16 cellular contexts compared by ENCODE assay signal in the genomic region with DNA sequence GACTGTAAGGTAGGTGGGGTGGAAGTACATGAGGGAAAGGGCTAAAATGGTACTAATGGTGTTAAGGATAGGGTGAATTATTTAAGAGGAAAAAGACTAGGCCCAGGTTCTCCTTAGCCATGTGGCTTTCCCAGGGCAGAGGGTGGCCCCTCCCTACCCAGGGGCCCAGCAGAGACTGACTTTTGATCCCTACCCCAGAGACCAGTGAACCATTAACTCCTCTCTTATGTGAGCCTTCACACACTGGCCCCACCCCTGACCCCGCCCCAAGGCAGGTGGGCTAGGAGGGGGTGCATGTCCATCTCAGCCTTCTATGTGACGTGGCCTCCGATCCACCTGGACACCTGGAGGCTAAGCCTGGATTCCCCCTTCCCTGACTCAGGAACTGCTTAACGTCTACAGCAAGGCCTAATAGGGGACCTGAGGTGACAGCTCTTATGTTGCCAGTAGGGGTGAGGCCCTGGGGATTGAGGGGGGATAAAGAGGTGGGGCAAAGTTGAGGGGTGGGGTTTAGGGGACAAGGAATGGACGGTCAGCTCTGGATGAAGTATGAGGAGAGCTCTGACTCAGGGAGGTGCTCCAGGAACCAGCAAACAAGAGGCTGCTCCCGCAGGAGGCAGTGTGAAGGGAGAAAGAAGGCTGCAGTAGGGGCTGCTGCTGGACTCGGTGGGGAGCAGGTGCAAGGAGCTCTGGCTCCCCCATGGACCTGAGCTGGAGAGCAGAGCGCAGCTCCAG. TPM values are rescaled to one million over a fixed set of nuclear protein-coding genes. Genes with fewer than 3 reads are reported as not detected.
DNase-seq lines count a peak whose midpoint lies in the region; ATAC-seq, FAIRE-seq and TF ChIP-seq lines count a peak whose summit lies in the region.
"Had no signal": no experiment of that assay in that cellular context is flagged by ENCODE, and none has a peak within 500 bp of the region (broad histone marks: within the 10 kb centered on the region; RNA-seq: fewer than 3 reads in every experiment).

No MANE protein-coding gene starts in this region.

- H2AFZ ChIP-seq in Karpas-422 (ENCODE audit: low read length): no peak overlapping the region

- H3K4me1 ChIP-seq in Karpas-422 (ENCODE audit: low read length) (peaks cover under 1% of the 10 kb centered on the region; the same call in 1 of the 2 replicates), kidney (ENCODE audit: control insufficient read depth in 1 of 2, insufficient read depth in 1 of 2, low read depth in 1 of 2, low read length in 2 of 2) (peaks cover 0 to 4% of the 10 kb centered on the region in 2 donors)
- no peaks in the 10 kb centered on the region for H3K4me1 ChIP-seq in CD8-positive, alpha-beta T cell (ENCODE audit: insufficient read depth, low read length)
- H3K4me1 ChIP-seq: testis had no signal

- no peak for ATAC-seq in CD8-positive, alpha-beta T cell
- ATAC-seq in GM18502 (IDR thresholded peaks at IDR 0.05; ENCODE audit: poor library complexity, unreplicated experiment): no peak
- ATAC-seq: activated T-helper 17 cell treated with anti-CD3 and anti-CD28 coated beads, Interleukin-2, amount 50 U/mL, for 72 hours; effector memory CD8-positive, alpha-beta T cell had no signal

- DNase-seq in DMS53 treated with DMSO at 0.1 percent for 48 hours (lab: John Stamatoyannopoulos, UW; ENCODE audit: unreplicated experiment) (peak; percentile 30), Karpas-422 (peak; percentile 41), kidney (no peak), progenitor cell of endocrine pancreas (ENCODE audit: low spot score, unreplicated experiment) (peak; percentile 57), D341Med (ENCODE audit: low spot score) (no peak)
- no peak for DNase-seq in CD8-positive, alpha-beta T cell
- DNase-seq: central memory CD4-positive, alpha-beta T cell; effector memory CD8-positive, alpha-beta T cell; NCI-H1436 treated with DMSO at 0.1 percent for 48 hours; ovary; testis had no signal

- no peak for TF ChIP-seq CTCF in kidney (IDR thresholded peaks at IDR 0.05; ENCODE audit: borderline replicate concordance, extremely low read depth, insufficient read depth)
- no peak for TF ChIP-seq CTCF in progenitor cell of endocrine pancreas (IDR thresholded peaks at IDR 0.05; ENCODE audit: unreplicated experiment)
- no peak for TF ChIP-seq CTCF in CD8-positive, alpha-beta T cell (IDR thresholded peaks at IDR 0.05)

- no peaks in the 10 kb centered on the region for H3K79me2 ChIP-seq in Karpas-422 (ENCODE audit: low read length)

- H3K4me3 ChIP-seq in Karpas-422 (ENCODE audit: low read length) (no peak overlapping the region), kidney (ENCODE audit: low read length in 2 of 2) (peak overlapping the region; percentile 64 to 68)
- no peak overlapping the region for H3K4me3 ChIP-seq in CD8-positive, alpha-beta T cell (ENCODE audit: low read depth, low read length)
- H3K4me3 ChIP-seq: ovary, testis had no signal

- H3K36me3 ChIP-seq in Karpas-422 (ENCODE audit: insufficient read depth, low read length): 0 out of 2 replicates have a peak, but pooled peaks cover 3% of the 10 kb centered on the region
- peaks cover 0 to 2% of the 10 kb centered on the region in 2 donors for H3K36me3 ChIP-seq in kidney (ENCODE audit: control insufficient read depth in 1 of 2, insufficient read depth in 2 of 2, low read length in 2 of 2)
- no peaks in the 10 kb centered on the region for H3K36me3 ChIP-seq in CD8-positive, alpha-beta T cell (ENCODE audit: insufficient read depth, low read length)
- H3K36me3 ChIP-seq: ovary had no signal

- peaks cover 4% of the 10 kb centered on the region for H3K36me3 Mint-ChIP-seq in progenitor cell of endocrine pancreas (ENCODE audit: insufficient read depth)
- H3K36me3 Mint-ChIP-seq in CD8-positive, alpha-beta T cell: peaks cover 14% of the 10 kb centered on the region

- POLR2A ChIA-PET in CD8-positive, alpha-beta T cell (lab: Charles Lee): interaction anchor here (1.2 kb wide), 1 partner anchor 9 kb away, joined by 9 read pairs; the partner anchor contains the start of gene RNF41

- CTCF ChIA-PET in CD8-positive, alpha-beta T cell (lab: Charles Lee): interaction anchor here (0.7 kb wide), 1 partner anchor 27 kb away, joined by 3 read pairs; the partner anchor contains the start of gene ANKRD52

- H3K4me3 Mint-ChIP-seq in progenitor cell of endocrine pancreas (ENCODE audit: low read depth): peak overlapping the region; percentile 68
- H3K4me3 Mint-ChIP-seq in CD8-positive, alpha-beta T cell: no peak overlapping the region
- H3K4me3 Mint-ChIP-seq: activated T-helper 17 cell treated with anti-CD3 and anti-CD28 coated beads, Interleukin-2, amount 50 U/mL, for 72 hours; effector memory CD8-positive, alpha-beta T cell had no signal

- no peaks in the 10 kb centered on the region for H3K27me3 ChIP-seq in Karpas-422 (ENCODE audit: low read length)
- H3K27me3 ChIP-seq in CD8-positive, alpha-beta T cell (ENCODE audit: insufficient read depth, low read length): no peaks in the 10 kb centered on the region
- H3K27me3 ChIP-seq: ovary, testis had no signal

- H3K27ac ChIP-seq in Karpas-422 (ENCODE audit: low read length) (no peak overlapping the region), kidney (ENCODE audit: low read depth in 2 of 2, low read length in 2 of 2) (peak overlapping the region; percentile 84 to 88)
- no peak overlapping the region for H3K27ac ChIP-seq in CD8-positive, alpha-beta T cell (ENCODE audit: low read depth, low read length)
- H3K27ac ChIP-seq: ovary, testis had no signal

- H4K20me1 ChIP-seq in Karpas-422 (ENCODE audit: insufficient read depth, low read depth, low read length): no peaks in the 10 kb centered on the region

- H3K27ac Mint-ChIP-seq in progenitor cell of endocrine pancreas: peak overlapping the region; percentile 95
- H3K27ac Mint-ChIP-seq in CD8-positive, alpha-beta T cell: no peak overlapping the region
- H3K27ac Mint-ChIP-seq: activated T-helper 17 cell treated with anti-CD3 and anti-CD28 coated beads, Interleukin-2, amount 50 U/mL, for 72 hours had no signal

- H3K4me2 ChIP-seq in Karpas-422 (ENCODE audit: low read depth, low read length, poor library complexity, severe bottlenecking): no peak overlapping the region

- peaks cover 27% of the 10 kb centered on the region for H3K4me1 Mint-ChIP-seq in progenitor cell of endocrine pancreas (ENCODE audit: low read depth)
- H3K4me1 Mint-ChIP-seq in CD8-positive, alpha-beta T cell (ENCODE audit: low read depth): no peaks in the 10 kb centered on the region

- no peak for FAIRE-seq in kidney (lab: Jason Lieb, UNC)
- FAIRE-seq: H54 had no signal

- H3K9me3 ChIP-seq in Karpas-422 (ENCODE audit: low read length): no peaks in the 10 kb centered on the region
- no peaks in the 10 kb centered on the region for H3K9me3 ChIP-seq in kidney (ENCODE audit: control insufficient read depth in 1 of 2, low read length in 2 of 2)
- H3K9me3 ChIP-seq in CD8-positive, alpha-beta T cell (ENCODE audit: low read length): no peaks in the 10 kb centered on the region
- H3K9me3 ChIP-seq: ovary, testis had no signal

- H3K27me3 Mint-ChIP-seq in progenitor cell of endocrine pancreas: no peaks in the 10 kb centered on the region
- no peaks in the 10 kb centered on the region for H3K27me3 Mint-ChIP-seq in CD8-positive, alpha-beta T cell (ENCODE audit: low read depth)
- H3K27me3 Mint-ChIP-seq: activated T-helper 17 cell treated with anti-CD3 and anti-CD28 coated beads, Interleukin-2, amount 50 U/mL, for 72 hours; effector memory CD8-positive, alpha-beta T cell had no signal

- H3K9me3 Mint-ChIP-seq in progenitor cell of endocrine pancreas (ENCODE audit: low read depth): no peaks in the 10 kb centered on the region
- H3K9me3 Mint-ChIP-seq in CD8-positive, alpha-beta T cell: no peaks in the 10 kb centered on the region
- H3K9me3 Mint-ChIP-seq: activated T-helper 17 cell treated with anti-CD3 and anti-CD28 coated beads, Interleukin-2, amount 50 U/mL, for 72 hours; effector memory CD8-positive, alpha-beta T cell had no signal

- H3K9me2 ChIP-seq in Karpas-422 (replicated peaks; ENCODE audit: insufficient read depth, low read length): no peaks in the 10 kb centered on the region

- H3K9ac ChIP-seq in Karpas-422 (ENCODE audit: low read length): no peak overlapping the region
- H3K9ac ChIP-seq in kidney (ENCODE audit: low read length in 2 of 2): peak overlapping the region; percentile 8 to 55

- intact Hi-C loops in kidney (cut with DNase I): no loop called here
- intact Hi-C loops in CD8-positive, alpha-beta T cell (cut with DNase I, micrococcal nuclease): no loop called here

RNA-seq across cellular contexts. Expression of gene SLC39A5, which starts 0.8 kb away (rescaled TPM):
- 0.61 TPM in 1 of 2 replicates, not detected in the other for total RNA-seq in Karpas-422 (2014; rRNA removed; shearing (Covaris generic); ENCODE audit: low replicate concordance)
- total RNA-seq in kidney (5.1 TPM), progenitor cell of endocrine pancreas (62.9 and 65.2 TPM in 2 replicates)
- 164 TPM for polyA plus RNA-seq in kidney (ENCODE audit: insufficient read depth, low read depth, low replicate concordance)
- not detected for total RNA-seq in CD8-positive, alpha-beta T cell
- total RNA-seq: fibroblast of lung, skeletal muscle tissue had no signal
- polyA plus RNA-seq: fibroblast of lung had no signal

RNA-seq across cellular contexts. Expression of gene NABP2, which starts 6.5 kb away (rescaled TPM):
- 45.6 and 54.2 TPM in 2 replicates for total RNA-seq in Karpas-422 (2014; rRNA removed; shearing (Covaris generic); ENCODE audit: low replicate concordance)
- total RNA-seq in kidney (31.0 TPM), progenitor cell of endocrine pancreas (37.9 and 40.5 TPM in 2 replicates)
- polyA plus RNA-seq in kidney (ENCODE audit: insufficient read depth, low read depth, low replicate concordance): 42.3 TPM
- 1 to 10 TPM; 6.8 to 7.4 TPM for total RNA-seq in CD8-positive, alpha-beta T cell

RNA-seq across cellular contexts. Expression of gene RNF41, which starts 8.9 kb away (rescaled TPM):
- total RNA-seq in Karpas-422 (2014; rRNA removed; shearing (Covaris generic); ENCODE audit: low replicate concordance): 52.0 and 63.6 TPM in 2 replicates
- total RNA-seq in kidney (45.5 TPM), progenitor cell of endocrine pancreas (50.0 and 50.8 TPM in 2 replicates)
- 17.6 TPM for polyA plus RNA-seq in kidney (ENCODE audit: insufficient read depth, low read depth, low replicate concordance)
- 10 to 100 TPM; 41.0 to 41.6 TPM for total RNA-seq in CD8-positive, alpha-beta T cell

RNA-seq across cellular contexts. Expression of gene ANKRD52, which starts 27.6 kb away (rescaled TPM):
- total RNA-seq in Karpas-422 (2014; rRNA removed; shearing (Covaris generic); ENCODE audit: low replicate concordance): 14.3 and 18.2 TPM in 2 replicates
- 46.4 TPM for total RNA-seq in kidney
- 8.6 TPM for polyA plus RNA-seq in kidney (ENCODE audit: insufficient read depth, low read depth, low replicate concordance)
- 60.3 and 64.3 TPM in 2 replicates for total RNA-seq in progenitor cell of endocrine pancreas
- 10 to 100 TPM; 27.7 to 29.9 TPM for total RNA-seq in CD8-positive, alpha-beta T cell

RNA-seq across cellular contexts. Expression of gene COQ10A, which starts 36.1 kb away (rescaled TPM):
- 32.7 and 38.9 TPM in 2 replicates for total RNA-seq in Karpas-422 (2014; rRNA removed; shearing (Covaris generic); ENCODE audit: low replicate concordance)
- total RNA-seq in kidney: 14.5 TPM
- 30.0 TPM for polyA plus RNA-seq in kidney (ENCODE audit: insufficient read depth, low read depth, low replicate concordance)
- 23.6 and 24.6 TPM in 2 replicates for total RNA-seq in progenitor cell of endocrine pancreas
- total RNA-seq in CD8-positive, alpha-beta T cell: 10 to 100 TPM; 29.5 to 38.8 TPM

Comparison
In these comparisons a context has a peak if more than half of its experiments do, and no peak if none do; other contexts are left out.
1. DNase-seq: peak in DMS53 treated with DMSO at 0.1 percent for 48 hours (single experiment), Karpas-422 (single experiment) and progenitor cell of endocrine pancreas (single experiment); none in kidney (single experiment), D341Med (single experiment) and CD8-positive, alpha-beta T cell (0 of 7).
2. H3K27ac ChIP-seq: peak in kidney (2 of 2); none in Karpas-422 (single experiment) and CD8-positive, alpha-beta T cell (single experiment).
3. H3K4me3 ChIP-seq: peak in kidney (2 of 2); none in Karpas-422 (single experiment) and CD8-positive, alpha-beta T cell (single experiment).
4. RNA of gene SLC39A5, which starts 0.8 kb away (total RNA-seq): 62.9 to 65.2 TPM in progenitor cell of endocrine pancreas; 5.1 TPM in kidney (single experiment), not detected in CD8-positive, alpha-beta T cell and 0.61 TPM in Karpas-422; every median in the first group is over 10 times any median in the second.